ENCODE assay signal across 1 cellular context in genomic region chr17:18184143-18185007, GRCh38.
TF ChIP-seq lines count a peak whose summit lies in the region.

No MANE protein-coding gene starts in this region.

TF ChIP-seq in HepG2, 621 proteins besides CTCF, POLR2A, EP300 and RAD21 (continued from another document and continues in another):
- TF ChIP-seq HNRNPLL (IDR thresholded peaks at IDR 0.05; ENCODE audit: low read depth, low read length, poor library complexity, severe bottlenecking) (peak; percentile 82), TBX3 (IDR thresholded peaks at IDR 0.05; ENCODE audit: borderline replicate concordance) (no peak), KLF12 (CRISPR knock-in tag; IDR thresholded peaks at IDR 0.05; ENCODE audit: borderline replicate concordance) (0 out of 2 replicates have a peak, but pooled peaks have one; percentile 47), MAZ (IDR thresholded peaks at IDR 0.05; ENCODE audit: borderline replicate concordance, low read depth, low read length) (no peak), MAZ (CRISPR knock-in tag; IDR thresholded peaks at IDR 0.05; ENCODE audit: low read depth) (0 out of 2 replicates have a peak, but pooled peaks have one; percentile 35), MLXIP (CRISPR knock-in tag; IDR thresholded peaks at IDR 0.05; ENCODE audit: borderline replicate concordance) (no peak), CREM (IDR thresholded peaks at IDR 0.05) (no peak), CREM (CRISPR knock-in tag; IDR thresholded peaks at IDR 0.05) (no peak), ZNF710 (CRISPR knock-in tag; IDR thresholded peaks at IDR 0.05; ENCODE audit: borderline replicate concordance) (peak; percentile 55; the same call in 1 of the 2 replicates), ZNF598 (CRISPR knock-in tag; IDR thresholded peaks at IDR 0.05; ENCODE audit: borderline replicate concordance) (no peak), MTERF4 (CRISPR knock-in tag; IDR thresholded peaks at IDR 0.05) (0 out of 2 replicates have a peak, but pooled peaks have one; percentile 0), TBX2 (CRISPR knock-in tag; IDR thresholded peaks at IDR 0.05; ENCODE audit: borderline replicate concordance) (0 out of 2 replicates have a peak, but pooled peaks have one; percentile 15), ZNF724P (CRISPR knock-in tag; IDR thresholded peaks at IDR 0.05; ENCODE audit: borderline replicate concordance) (no peak), AGO2 (optimal IDR thresholded peaks at IDR 0.05; ENCODE audit: low read depth, low read length) (peak; percentile 33), SALL2 (CRISPR knock-in tag; IDR thresholded peaks at IDR 0.05) (no peak), ZNF12 (CRISPR knock-in tag; IDR thresholded peaks at IDR 0.05) (no peak), MEF2D (CRISPR knock-in tag; IDR thresholded peaks at IDR 0.05) (no peak), IRX3 (CRISPR knock-in tag; IDR thresholded peaks at IDR 0.05; ENCODE audit: borderline replicate concordance, low read depth) (0 out of 2 replicates have a peak, but pooled peaks have one; percentile 16), DNMT1 (CRISPR knock-in tag; IDR thresholded peaks at IDR 0.05) (peak; percentile 18; the same call in 1 of the 2 replicates), PITX1 (CRISPR knock-in tag; IDR thresholded peaks at IDR 0.05) (0 out of 2 replicates have a peak, but pooled peaks have one; percentile 46), IRF9 (CRISPR knock-in tag; IDR thresholded peaks at IDR 0.05; ENCODE audit: borderline replicate concordance) (peak; percentile 23; the same call in 1 of the 2 replicates), TAF1 (CRISPR knock-in tag; IDR thresholded peaks at IDR 0.05) (no peak; the same call in 1 of the 2 replicates), TFDP2 (CRISPR knock-in tag; IDR thresholded peaks at IDR 0.05) (0 out of 2 replicates have a peak, but pooled peaks have one; percentile 9), ZNF512B (CRISPR knock-in tag; IDR thresholded peaks at IDR 0.05; ENCODE audit: borderline replicate concordance) (no peak), ZZZ3 (CRISPR knock-in tag; IDR thresholded peaks at IDR 0.05; ENCODE audit: borderline replicate concordance) (no peak), ZNF672 (CRISPR knock-in tag; IDR thresholded peaks at IDR 0.05) (0 out of 2 replicates have a peak, but pooled peaks have one; percentile 50), ATRX (CRISPR knock-in tag; IDR thresholded peaks at IDR 0.05; ENCODE audit: borderline replicate concordance) (no peak), KLF9 (CRISPR knock-in tag; IDR thresholded peaks at IDR 0.05; ENCODE audit: low read depth) (no peak), SMARCE1 (IDR thresholded peaks at IDR 0.05; ENCODE audit: borderline replicate concordance) (no peak), ZNF678 (CRISPR knock-in tag; IDR thresholded peaks at IDR 0.05) (no peak), ZNF44 (CRISPR knock-in tag; IDR thresholded peaks at IDR 0.05) (0 out of 2 replicates have a peak, but pooled peaks have one; percentile 37), ISL2 (CRISPR knock-in tag; IDR thresholded peaks at IDR 0.05) (0 out of 2 replicates have a peak, but pooled peaks have one; percentile 19), ZNF230 (CRISPR knock-in tag; IDR thresholded peaks at IDR 0.05) (0 out of 2 replicates have a peak, but pooled peaks have one; percentile 53), MAF1 (CRISPR knock-in tag; IDR thresholded peaks at IDR 0.05; ENCODE audit: borderline replicate concordance) (0 out of 2 replicates have a peak, but pooled peaks have one; percentile 28), CEBPG (CRISPR knock-in tag; IDR thresholded peaks at IDR 0.05) (no peak), SATB2 (CRISPR knock-in tag; IDR thresholded peaks at IDR 0.05) (0 out of 2 replicates have a peak, but pooled peaks have one; percentile 0), ZNF362 (CRISPR knock-in tag; IDR thresholded peaks at IDR 0.05; ENCODE audit: borderline replicate concordance) (peak; percentile 34; the same call in 1 of the 2 replicates), MTA1 (CRISPR knock-in tag; IDR thresholded peaks at IDR 0.05; ENCODE audit: borderline replicate concordance) (no peak), DNMT3B (CRISPR knock-in tag; conservative IDR thresholded peaks at IDR 0.05) (0 out of 2 replicates have a peak, but pooled peaks have one; percentile 57), ZNF546 (CRISPR knock-in tag; conservative IDR thresholded peaks at IDR 0.05) (no peak), SOX6 (IDR thresholded peaks at IDR 0.05) (no peak), SOX6 (CRISPR knock-in tag; IDR thresholded peaks at IDR 0.05) (peak; percentile 15; the same call in 1 of the 2 replicates), ZBTB20 (CRISPR knock-in tag; IDR thresholded peaks at IDR 0.05; ENCODE audit: borderline replicate concordance, low read depth) (no peak), MTA3 (CRISPR knock-in tag; IDR thresholded peaks at IDR 0.05) (no peak), ZBTB46 (CRISPR knock-in tag; IDR thresholded peaks at IDR 0.05; ENCODE audit: borderline replicate concordance) (no peak), THAP11 (CRISPR knock-in tag; IDR thresholded peaks at IDR 0.05) (0 out of 2 replicates have a peak, but pooled peaks have one; percentile 10), SMC3 (IDR thresholded peaks at IDR 0.05; ENCODE audit: low read length) (no peak)
